8 cellular contexts compared by ENCODE assay signal in genomic region chr10:131421381-131421780, GRCh38.
"Had no signal": no experiment of that assay in that cellular context is flagged by ENCODE, and none has a peak within 500 bp of the region (broad histone marks: within the 10 kb centered on the region; RNA-seq: fewer than 3 reads in every experiment).

No MANE protein-coding gene starts in this region.

- H3K4me3 ChIP-seq: GM12878 had no signal

- DNase-seq: GDM1, GF-D8 had no signal

- ATAC-seq: GM12878 had no signal

- FAIRE-seq: G401.6, GM12878, GM12891, GM12892, GM18507, GM19239 had no signal
